10 cellular contexts compared by ENCODE assay signal in the genomic region with DNA sequence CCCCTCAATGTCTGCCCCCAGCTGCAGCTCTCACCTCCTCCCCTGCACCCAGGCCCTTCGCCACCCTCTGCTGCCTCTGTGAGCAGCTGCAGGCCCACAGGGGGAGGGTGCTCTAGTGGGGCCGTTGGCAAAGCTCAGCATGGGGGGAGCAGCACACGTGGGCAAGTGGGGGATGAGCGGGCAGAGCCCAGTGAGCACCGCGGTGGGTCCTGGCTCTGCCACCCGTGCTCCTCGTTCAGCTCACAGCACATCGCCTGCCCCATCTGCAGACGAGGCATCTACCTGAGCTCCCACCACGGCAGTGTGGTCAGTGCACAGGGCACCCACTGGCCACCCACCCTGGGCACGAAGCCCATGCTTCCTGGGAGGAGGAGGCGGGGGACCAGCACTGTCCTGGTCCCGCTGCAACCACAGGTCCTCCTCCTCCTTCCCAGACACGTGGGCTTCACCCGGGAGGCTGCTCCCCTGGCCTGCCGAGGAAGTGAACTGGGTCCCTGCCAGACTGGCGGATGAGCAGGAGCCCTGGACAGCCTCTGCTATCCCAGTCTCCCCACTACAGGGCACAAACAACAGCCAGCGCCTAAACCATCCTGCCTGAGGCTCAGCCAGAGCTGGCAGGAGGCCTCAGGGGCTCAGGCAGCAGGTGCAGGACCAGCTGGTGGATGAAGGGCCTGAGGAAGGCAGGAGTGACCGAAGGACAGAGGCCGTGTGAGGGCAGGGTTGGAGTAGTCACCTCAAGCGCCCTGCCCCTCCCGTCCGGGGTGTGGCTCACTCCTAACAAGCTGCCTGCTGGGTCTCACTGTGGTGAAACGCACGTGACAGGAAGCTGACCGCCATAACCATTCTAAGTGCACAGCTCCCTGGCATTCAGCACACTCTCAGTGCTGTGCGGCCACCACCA.
DNase-seq lines count a peak whose midpoint lies in the region; ATAC-seq and TF ChIP-seq lines count a peak whose summit lies in the region.
"Had no signal": no experiment of that assay in that cellular context is flagged by ENCODE, and none has a peak within 500 bp of the region (broad histone marks: within the 10 kb centered on the region; RNA-seq: fewer than 3 reads in every experiment).

No MANE protein-coding gene starts in this region.

- H3K9me3 Mint-ChIP-seq in endodermal cell, result no peaks in the 10 kb centered on the region

- H3K27me3 Mint-ChIP-seq in endodermal cell (ENCODE audit: insufficient read depth), result no peaks in the 10 kb centered on the region

- DNase-seq in activated gamma-delta T cell treated with Interleukin-2 at 50 U/mL for 16 hours (peak; percentile 16), activated gamma-delta T cell (lab: John Stamatoyannopoulos, UW) (no peak), NCI-H82 treated with DMSO at 0.1 percent for 48 hours (lab: John Stamatoyannopoulos, UW; ENCODE audit: unreplicated experiment) (peak; percentile 7), endodermal cell (no peak), testis (peak; percentile 63), NAMALWA (ENCODE audit: low spot score) (no peak)
- DNase-seq in stimulated activated CD4-positive, alpha-beta T cell treated with anti-CD3 and anti-CD28 coated beads, Interleukin-2, amount 100 ng/mL, for 48 hours, result no peak
- DNase-seq: NCI-H1105 had no signal

- H3K4me3 Mint-ChIP-seq in endodermal cell, result no peak overlapping the region

- H3K27ac ChIP-seq in endodermal cell (ENCODE audit: low read depth, low read length) (peak overlapping the region; percentile 44), testis (no peak overlapping the region)
- H3K27ac ChIP-seq: thyroid gland had no signal

- no peaks in the 10 kb centered on the region for H3K36me3 ChIP-seq in endodermal cell (ENCODE audit: control insufficient read depth, insufficient read depth, low read length)
- no peaks in the 10 kb centered on the region for H3K36me3 ChIP-seq in testis (ENCODE audit: low read depth, missing control alignments)
- H3K36me3 ChIP-seq: thyroid gland had no signal

- H3K9ac ChIP-seq in endodermal cell (ENCODE audit: extremely low read depth, low read length, poor library complexity, severe bottlenecking), result no peak overlapping the region

- H3K36me3 Mint-ChIP-seq in endodermal cell (ENCODE audit: low read depth), result peaks cover 2% of the 10 kb centered on the region

- no peak overlapping the region for H3K27ac Mint-ChIP-seq in endodermal cell

- TF ChIP-seq CTCF in endodermal cell (conservative IDR thresholded peaks at IDR 0.05), result no peak
- TF ChIP-seq CTCF in testis (IDR thresholded peaks at IDR 0.05), result no peak

- intact Hi-C loops in testis (cut with DNase I; ENCODE audit: low total_unique reads), result no loop called here

- no peaks in the 10 kb centered on the region for H3K4me1 Mint-ChIP-seq in endodermal cell

- H3K9me3 ChIP-seq in endodermal cell (ENCODE audit: control insufficient read depth, low read length) (no peaks in the 10 kb centered on the region), testis (no peaks in the 10 kb centered on the region)
- H3K9me3 ChIP-seq: thyroid gland had no signal

- H3K27me3 ChIP-seq in endodermal cell (ENCODE audit: control insufficient read depth, insufficient read depth, low read length, poor library complexity, severe bottlenecking) (no peaks in the 10 kb centered on the region), testis (no peaks in the 10 kb centered on the region)
- H3K27me3 ChIP-seq: thyroid gland had no signal

- ATAC-seq in HG02852 (IDR thresholded peaks at IDR 0.05; ENCODE audit: unreplicated experiment), result no peak

- no peak overlapping the region for H3K4me3 ChIP-seq in endodermal cell (ENCODE audit: low read length)
- H3K4me3 ChIP-seq in testis, result no peak overlapping the region
- H3K4me3 ChIP-seq: thyroid gland had no signal

- no peak for TF ChIP-seq POLR2A in testis (IDR thresholded peaks at IDR 0.05)

- H3K4me1 ChIP-seq in endodermal cell (ENCODE audit: control insufficient read depth, insufficient read depth, low read length) (no peaks in the 10 kb centered on the region), testis (peaks cover 6% of the 10 kb centered on the region)
- H3K4me1 ChIP-seq: thyroid gland had no signal

- WGBS in endodermal cell (ENCODE audit: insufficient coverage in 1 of 2, insufficient read length in 1 of 2), 2 experiments, result 93 to 96% methylated on average over 7 to 28 of the region's 28 CpGs
- WGBS in testis, 2 donors, result 57 to 68% methylated on average over 12 to 28 of the region's 28 CpGs

Comparison
In these comparisons a context has a peak if more than half of its experiments do, and no peak if none do; other contexts are left out.
1. DNase-seq: peak in activated gamma-delta T cell treated with Interleukin-2 at 50 U/mL for 16 hours (single experiment), NCI-H82 treated with DMSO at 0.1 percent for 48 hours (single experiment) and testis (single experiment); none in activated gamma-delta T cell (single experiment), endodermal cell (single experiment), NAMALWA (single experiment) and stimulated activated CD4-positive, alpha-beta T cell treated with anti-CD3 and anti-CD28 coated beads, Interleukin-2, amount 100 ng/mL, for 48 hours (0 of 2).